Comparison of ENCODE assay signal across 1 cellular context in genomic region chr15:74843445-74843828, GRCh38.
TF ChIP-seq lines count a peak whose summit lies in the region.

No MANE protein-coding gene starts in this region.

TF ChIP-seq in HepG2, 621 proteins besides CTCF, POLR2A, EP300 and RAD21 (continued from another document):
- TF ChIP-seq ZNF691 (CRISPR knock-in tag; IDR thresholded peaks at IDR 0.05; ENCODE audit: borderline replicate concordance, low read depth): no peak
- TF ChIP-seq, protein P1, sequence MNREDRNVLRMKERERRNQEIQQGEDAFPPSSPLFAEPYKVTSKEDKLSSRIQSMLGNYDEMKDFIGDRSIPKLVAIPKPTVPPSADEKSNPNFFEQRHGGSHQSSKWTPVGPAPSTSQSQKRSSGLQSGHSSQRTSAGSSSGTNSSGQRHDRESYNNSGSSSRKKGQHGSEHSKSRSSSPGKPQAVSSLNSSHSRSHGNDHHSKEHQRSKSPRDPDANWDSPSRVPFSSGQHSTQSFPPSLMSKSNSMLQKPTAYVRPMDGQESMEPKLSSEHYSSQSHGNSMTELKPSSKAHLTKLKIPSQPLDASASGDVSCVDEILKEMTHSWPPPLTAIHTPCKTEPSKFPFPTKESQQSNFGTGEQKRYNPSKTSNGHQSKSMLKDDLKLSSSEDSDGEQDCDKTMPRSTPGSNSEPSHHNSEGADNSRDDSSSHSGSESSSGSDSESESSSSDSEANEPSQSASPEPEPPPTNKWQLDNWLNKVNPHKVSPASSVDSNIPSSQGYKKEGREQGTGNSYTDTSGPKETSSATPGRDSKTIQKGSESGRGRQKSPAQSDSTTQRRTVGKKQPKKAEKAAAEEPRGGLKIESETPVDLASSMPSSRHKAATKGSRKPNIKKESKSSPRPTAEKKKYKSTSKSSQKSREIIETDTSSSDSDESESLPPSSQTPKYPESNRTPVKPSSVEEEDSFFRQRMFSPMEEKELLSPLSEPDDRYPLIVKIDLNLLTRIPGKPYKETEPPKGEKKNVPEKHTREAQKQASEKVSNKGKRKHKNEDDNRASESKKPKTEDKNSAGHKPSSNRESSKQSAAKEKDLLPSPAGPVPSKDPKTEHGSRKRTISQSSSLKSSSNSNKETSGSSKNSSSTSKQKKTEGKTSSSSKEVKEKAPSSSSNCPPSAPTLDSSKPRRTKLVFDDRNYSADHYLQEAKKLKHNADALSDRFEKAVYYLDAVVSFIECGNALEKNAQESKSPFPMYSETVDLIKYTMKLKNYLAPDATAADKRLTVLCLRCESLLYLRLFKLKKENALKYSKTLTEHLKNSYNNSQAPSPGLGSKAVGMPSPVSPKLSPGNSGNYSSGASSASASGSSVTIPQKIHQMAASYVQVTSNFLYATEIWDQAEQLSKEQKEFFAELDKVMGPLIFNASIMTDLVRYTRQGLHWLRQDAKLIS (CRISPR knock-in tag; IDR thresholded peaks at IDR 0.05): no peak
- TF ChIP-seq DMTF1 (CRISPR knock-in tag; IDR thresholded peaks at IDR 0.05): no peak
- TF ChIP-seq, protein P2, sequence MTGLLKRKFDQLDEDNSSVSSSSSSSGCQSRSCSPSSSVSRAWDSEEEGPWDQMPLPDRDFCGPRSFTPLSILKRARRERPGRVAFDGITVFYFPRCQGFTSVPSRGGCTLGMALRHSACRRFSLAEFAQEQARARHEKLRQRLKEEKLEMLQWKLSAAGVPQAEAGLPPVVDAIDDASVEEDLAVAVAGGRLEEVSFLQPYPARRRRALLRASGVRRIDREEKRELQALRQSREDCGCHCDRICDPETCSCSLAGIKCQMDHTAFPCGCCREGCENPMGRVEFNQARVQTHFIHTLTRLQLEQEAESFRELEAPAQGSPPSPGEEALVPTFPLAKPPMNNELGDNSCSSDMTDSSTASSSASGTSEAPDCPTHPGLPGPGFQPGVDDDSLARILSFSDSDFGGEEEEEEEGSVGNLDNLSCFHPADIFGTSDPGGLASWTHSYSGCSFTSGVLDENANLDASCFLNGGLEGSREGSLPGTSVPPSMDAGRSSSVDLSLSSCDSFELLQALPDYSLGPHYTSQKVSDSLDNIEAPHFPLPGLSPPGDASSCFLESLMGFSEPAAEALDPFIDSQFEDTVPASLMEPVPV (CRISPR knock-in tag; IDR thresholded peaks at IDR 0.05): no peak
- TF ChIP-seq ZNF282 (IDR thresholded peaks at IDR 0.05; ENCODE audit: partially characterized antibody): no peak
- TF ChIP-seq SALL1 (CRISPR knock-in tag; IDR thresholded peaks at IDR 0.05): no peak
- TF ChIP-seq FOXK1 (CRISPR knock-in tag; IDR thresholded peaks at IDR 0.05; ENCODE audit: borderline replicate concordance, low read depth): no peak
- TF ChIP-seq ZSCAN9 (CRISPR knock-in tag; IDR thresholded peaks at IDR 0.05; ENCODE audit: borderline replicate concordance): no peak
- no peak for TF ChIP-seq JDP2 (CRISPR knock-in tag; IDR thresholded peaks at IDR 0.05; ENCODE audit: borderline replicate concordance)
- no peak for TF ChIP-seq ZNF703 (CRISPR knock-in tag; IDR thresholded peaks at IDR 0.05; ENCODE audit: borderline replicate concordance)
- TF ChIP-seq, protein P3, sequence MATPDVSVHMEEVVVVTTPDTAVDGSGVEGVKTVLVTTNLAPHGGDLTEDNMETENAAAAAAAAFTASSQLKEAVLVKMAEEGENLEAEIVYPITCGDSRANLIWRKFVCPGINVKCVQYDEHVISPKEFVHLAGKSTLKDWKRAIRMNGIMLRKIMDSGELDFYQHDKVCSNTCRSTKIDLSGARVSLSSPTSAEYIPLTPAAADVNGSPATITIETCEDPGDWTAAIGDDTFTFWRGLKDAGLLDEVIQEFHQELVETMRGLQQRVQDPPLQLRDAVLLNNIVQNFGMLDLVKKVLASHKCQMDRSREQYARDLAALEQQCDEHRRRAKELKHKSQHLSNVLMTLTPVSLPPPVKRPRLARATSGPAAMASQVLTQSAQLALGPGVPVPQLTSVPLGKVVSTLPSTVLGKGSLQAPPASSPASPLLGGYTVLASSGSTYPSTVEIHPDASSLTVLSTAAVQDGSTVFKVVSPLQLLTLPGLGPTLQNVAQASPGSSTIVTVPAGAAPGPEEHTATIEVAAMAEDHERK (CRISPR knock-in tag; IDR thresholded peaks at IDR 0.05; ENCODE audit: low read depth): no peak
- TF ChIP-seq XRCC5 (optimal IDR thresholded peaks at IDR 0.05; ENCODE audit: low read length): no peak
- TF ChIP-seq MATR3 (CRISPR knock-in tag; IDR thresholded peaks at IDR 0.05): no peak
- TF ChIP-seq, protein P4, sequence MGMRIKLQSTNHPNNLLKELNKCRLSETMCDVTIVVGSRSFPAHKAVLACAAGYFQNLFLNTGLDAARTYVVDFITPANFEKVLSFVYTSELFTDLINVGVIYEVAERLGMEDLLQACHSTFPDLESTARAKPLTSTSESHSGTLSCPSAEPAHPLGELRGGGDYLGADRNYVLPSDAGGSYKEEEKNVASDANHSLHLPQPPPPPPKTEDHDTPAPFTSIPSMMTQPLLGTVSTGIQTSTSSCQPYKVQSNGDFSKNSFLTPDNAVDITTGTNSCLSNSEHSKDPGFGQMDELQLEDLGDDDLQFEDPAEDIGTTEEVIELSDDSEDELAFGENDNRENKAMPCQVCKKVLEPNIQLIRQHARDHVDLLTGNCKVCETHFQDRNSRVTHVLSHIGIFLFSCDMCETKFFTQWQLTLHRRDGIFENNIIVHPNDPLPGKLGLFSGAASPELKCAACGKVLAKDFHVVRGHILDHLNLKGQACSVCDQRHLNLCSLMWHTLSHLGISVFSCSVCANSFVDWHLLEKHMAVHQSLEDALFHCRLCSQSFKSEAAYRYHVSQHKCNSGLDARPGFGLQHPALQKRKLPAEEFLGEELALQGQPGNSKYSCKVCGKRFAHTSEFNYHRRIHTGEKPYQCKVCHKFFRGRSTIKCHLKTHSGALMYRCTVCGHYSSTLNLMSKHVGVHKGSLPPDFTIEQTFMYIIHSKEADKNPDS (CRISPR knock-in tag; IDR thresholded peaks at IDR 0.05): no peak
- no peak for TF ChIP-seq E2F5 (CRISPR knock-in tag; conservative IDR thresholded peaks at IDR 0.05)
- TF ChIP-seq BRF2 (CRISPR knock-in tag; IDR thresholded peaks at IDR 0.05): 0 out of 2 replicates have a peak, but pooled peaks have one; percentile 6
- TF ChIP-seq ZNF780A (CRISPR knock-in tag; IDR thresholded peaks at IDR 0.05): no peak
- no peak for TF ChIP-seq KMT2A (CRISPR knock-in tag; IDR thresholded peaks at IDR 0.05)
- no peak for TF ChIP-seq ZNF337 (CRISPR knock-in tag; IDR thresholded peaks at IDR 0.05; ENCODE audit: borderline replicate concordance, low read depth)
- TF ChIP-seq, protein P5, sequence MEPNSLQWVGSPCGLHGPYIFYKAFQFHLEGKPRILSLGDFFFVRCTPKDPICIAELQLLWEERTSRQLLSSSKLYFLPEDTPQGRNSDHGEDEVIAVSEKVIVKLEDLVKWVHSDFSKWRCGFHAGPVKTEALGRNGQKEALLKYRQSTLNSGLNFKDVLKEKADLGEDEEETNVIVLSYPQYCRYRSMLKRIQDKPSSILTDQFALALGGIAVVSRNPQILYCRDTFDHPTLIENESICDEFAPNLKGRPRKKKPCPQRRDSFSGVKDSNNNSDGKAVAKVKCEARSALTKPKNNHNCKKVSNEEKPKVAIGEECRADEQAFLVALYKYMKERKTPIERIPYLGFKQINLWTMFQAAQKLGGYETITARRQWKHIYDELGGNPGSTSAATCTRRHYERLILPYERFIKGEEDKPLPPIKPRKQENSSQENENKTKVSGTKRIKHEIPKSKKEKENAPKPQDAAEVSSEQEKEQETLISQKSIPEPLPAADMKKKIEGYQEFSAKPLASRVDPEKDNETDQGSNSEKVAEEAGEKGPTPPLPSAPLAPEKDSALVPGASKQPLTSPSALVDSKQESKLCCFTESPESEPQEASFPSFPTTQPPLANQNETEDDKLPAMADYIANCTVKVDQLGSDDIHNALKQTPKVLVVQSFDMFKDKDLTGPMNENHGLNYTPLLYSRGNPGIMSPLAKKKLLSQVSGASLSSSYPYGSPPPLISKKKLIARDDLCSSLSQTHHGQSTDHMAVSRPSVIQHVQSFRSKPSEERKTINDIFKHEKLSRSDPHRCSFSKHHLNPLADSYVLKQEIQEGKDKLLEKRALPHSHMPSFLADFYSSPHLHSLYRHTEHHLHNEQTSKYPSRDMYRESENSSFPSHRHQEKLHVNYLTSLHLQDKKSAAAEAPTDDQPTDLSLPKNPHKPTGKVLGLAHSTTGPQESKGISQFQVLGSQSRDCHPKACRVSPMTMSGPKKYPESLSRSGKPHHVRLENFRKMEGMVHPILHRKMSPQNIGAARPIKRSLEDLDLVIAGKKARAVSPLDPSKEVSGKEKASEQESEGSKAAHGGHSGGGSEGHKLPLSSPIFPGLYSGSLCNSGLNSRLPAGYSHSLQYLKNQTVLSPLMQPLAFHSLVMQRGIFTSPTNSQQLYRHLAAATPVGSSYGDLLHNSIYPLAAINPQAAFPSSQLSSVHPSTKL (CRISPR knock-in tag; IDR thresholded peaks at IDR 0.05): no peak
